In the genomic region with DNA sequence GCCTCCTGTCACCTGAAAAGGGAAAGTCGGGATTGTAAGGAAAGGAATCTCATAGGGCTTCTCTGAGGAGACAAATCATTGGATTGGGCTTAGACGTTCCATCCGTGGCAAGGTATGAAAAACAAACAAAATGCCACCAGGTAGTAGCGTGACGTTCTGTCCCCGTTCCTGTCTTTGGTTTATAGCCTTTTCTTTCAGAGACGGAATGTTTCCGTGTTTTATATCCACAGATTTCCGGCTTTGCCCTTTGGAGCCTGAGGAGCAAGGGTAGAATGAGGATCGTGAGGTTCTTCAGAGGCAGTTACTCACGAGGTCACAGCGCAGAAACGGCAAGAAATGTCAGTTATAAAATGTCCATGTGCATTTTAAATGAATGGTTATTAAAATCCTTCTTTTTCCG, we compare ENCODE assay signal across 26 cellular contexts.
"Had no signal": no experiment of that assay in that cellular context is flagged by ENCODE, and none has a peak within 500 bp of the region (broad histone marks: within the 10 kb centered on the region; RNA-seq: fewer than 3 reads in every experiment).

No MANE protein-coding gene starts in this region.

- H3K27ac ChIP-seq: neural progenitor cell, ovary, parathyroid adenoma, psoas muscle, right lobe of liver, sigmoid colon, suprapubic skin, testis, tibial artery, upper lobe of left lung had no signal

- H3K79me2 ChIP-seq: parathyroid adenoma had no signal

- H3K4me2 ChIP-seq: neural progenitor cell had no signal

- H3K4me1 ChIP-seq: neural progenitor cell, parathyroid adenoma, psoas muscle, right lobe of liver, sigmoid colon, suprapubic skin, testis, upper lobe of left lung had no signal

- ATAC-seq: naive thymus-derived CD4-positive, alpha-beta T cell; natural killer cell; psoas muscle; stimulated activated effector memory CD8-positive, alpha-beta T cell treated with anti-CD3 and anti-CD28 coated beads, Interleukin-12 subunit alpha, Interleukin-12 subunit beta, amount 100 ng/mL, for 72 hours; stimulated activated naive CD8-positive, alpha-beta T cell treated with anti-CD3 and anti-CD28 coated beads, Interleukin-15, amount 100 ng/mL, for 72 hours; stimulated activated naive CD8-positive, alpha-beta T cell treated with anti-CD3 and anti-CD28 coated beads, Interleukin-15, Interleukin-2, amounts not matched to agents 100 U/mL and 50 U/mL, for 24 hours had no signal

- H3K4me3 ChIP-seq: neural progenitor cell, ovary, right lobe of liver, suprapubic skin had no signal

- H3K9ac ChIP-seq: neural progenitor cell, parathyroid adenoma had no signal

- H3K27me3 ChIP-seq: ovary, right lobe of liver, testis, upper lobe of left lung had no signal

- H2AFZ ChIP-seq: neural progenitor cell, parathyroid adenoma had no signal

- H3K36me3 ChIP-seq: neural progenitor cell, ovary, right lobe of liver, sigmoid colon, suprapubic skin, tibial artery, upper lobe of left lung had no signal

- H3K9me3 ChIP-seq: ovary, psoas muscle, right lobe of liver, sigmoid colon, suprapubic skin, testis, tibial artery, upper lobe of left lung had no signal

- DNase-seq: naive thymus-derived CD4-positive, alpha-beta T cell; natural killer cell; occipital lobe; ovary; posterior cingulate gyrus; psoas muscle; right cardiac atrium; right lobe of liver; sigmoid colon; small intestine; stimulated activated CD4-positive, alpha-beta T cell treated with anti-CD3 and anti-CD28 coated beads, Interleukin-15, amount 100 ng/mL, for 24 hours; stimulated activated CD4-positive, alpha-beta T cell treated with anti-CD3 and anti-CD28 coated beads, Interleukin-2, amount 100 ng/mL, for 24 hours; stimulated activated CD4-positive, alpha-beta T cell treated with anti-CD3 and anti-CD28 coated beads, Interleukin-2, amount 100 ng/mL, for 48 hours; stimulated activated CD4-positive, alpha-beta T cell treated with anti-CD3 and anti-CD28 coated beads, Interleukin-4, amount 100 ng/mL, for 24 hours; stimulated activated naive CD4-positive, alpha-beta T cell; stimulated activated naive CD8-positive, alpha-beta T cell treated with anti-CD3 and anti-CD28 coated beads, Interleukin-15, amount 100 ng/mL, for 72 hours; stimulated activated naive CD8-positive, alpha-beta T cell treated with anti-CD3 and anti-CD28 coated beads, Interleukin-15, Interleukin-2, amounts not matched to agents 100 U/mL and 50 U/mL, for 24 hours; substantia nigra; testis; tibial artery; trophoblast cell had no signal
